In the genomic region with DNA sequence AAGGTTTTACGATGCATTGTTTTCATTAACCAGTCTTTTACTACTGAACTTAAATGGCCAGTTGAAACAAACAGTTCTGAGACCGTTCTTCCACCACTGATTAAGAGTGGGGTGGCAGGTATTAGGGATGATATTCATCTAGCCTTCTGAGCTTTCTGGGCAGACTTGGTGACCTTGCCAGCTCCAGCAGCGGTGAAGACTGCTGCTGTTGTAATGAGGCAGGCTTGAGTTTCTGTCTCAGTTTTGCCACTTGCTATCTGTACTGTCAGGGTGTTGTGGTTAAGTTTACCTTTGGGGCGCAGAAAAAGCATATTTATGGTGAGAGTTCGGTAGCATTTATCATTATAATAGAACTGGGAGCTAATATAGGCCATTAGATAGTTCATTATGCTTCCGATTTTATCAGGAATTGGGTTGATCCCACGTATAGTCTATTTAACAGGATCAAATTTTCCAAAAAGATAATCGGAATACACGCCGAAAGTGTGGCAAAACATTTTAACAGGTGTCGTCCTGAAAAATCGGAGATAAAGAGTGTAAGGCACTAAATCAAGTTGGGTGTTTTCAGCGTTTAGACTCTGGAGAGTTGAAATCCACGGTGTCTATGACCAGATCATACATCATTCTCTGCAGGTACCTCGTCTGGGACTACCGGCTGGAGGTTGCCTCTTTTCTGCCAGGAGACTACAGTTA, we compare ENCODE assay signal across 1 cellular context.
TF ChIP-seq lines count a peak whose summit lies in the region.

No MANE protein-coding gene starts in this region.

TF ChIP-seq in HCT116, 20 proteins besides CTCF, POLR2A, EP300 and RAD21 (continued from another document):
- TF ChIP-seq SRF (IDR thresholded peaks at IDR 0.05; ENCODE audit: low read depth) (0 out of 2 replicates have a peak, but pooled peaks have one; percentile 13), EZH2 (IDR thresholded peaks at IDR 0.05) (no peak)
